8 cellular contexts compared by ENCODE assay signal in genomic region chr20:50284811-50285375, GRCh38.
A peak's percentile ranks its signal among the peaks of the same experiment; 100 is the strongest.
DNase-seq lines count a peak whose midpoint lies in the region; ATAC-seq and TF ChIP-seq lines count a peak whose summit lies in the region.

No MANE protein-coding gene starts in this region.

- no peak overlapping the region for H2BK5ac ChIP-seq in trophoblast cell (ENCODE audit: low read depth, low read length, poor library complexity)

- H3K9ac ChIP-seq in fibroblast of lung (ENCODE audit: insufficient read depth, low read length) (peak overlapping the region; percentile 46), trophoblast cell (ENCODE audit: low read length) (no peak overlapping the region)

- no peak overlapping the region for H4K12ac ChIP-seq in trophoblast cell (ENCODE audit: low read depth, low read length)

- no peak overlapping the region for H3K4ac ChIP-seq in trophoblast cell (ENCODE audit: low read depth, low read length)

- H3K79me2 ChIP-seq in fibroblast of lung (ENCODE audit: control insufficient read depth, insufficient read depth, low read length) (no peaks in the 10 kb centered on the region), trophoblast cell (ENCODE audit: control insufficient read depth, insufficient read depth, low read length, poor library complexity) (no peaks in the 10 kb centered on the region)

- H3K36me3 Mint-ChIP-seq in Caco-2 (ENCODE audit: insufficient read depth, unreplicated experiment) (no peaks in the 10 kb centered on the region), progenitor cell of endocrine pancreas (ENCODE audit: insufficient read depth) (no peaks in the 10 kb centered on the region)

- POLR2A ChIA-PET in RWPE1 (lab: Yijun Ruan, JAX; ENCODE audit: low non-redundant PET) (interaction anchor here (0.8 kb wide), 1 partner anchor 70 kb away, joined by 3 read pairs; no protein-coding TSS in a partner anchor), Caco-2 (lab: Charles Lee) (no interaction called here)

- H3K9me3 Mint-ChIP-seq in Caco-2 (ENCODE audit: unreplicated experiment) (no peaks in the 10 kb centered on the region), progenitor cell of endocrine pancreas (ENCODE audit: low read depth) (no peaks in the 10 kb centered on the region)

- H2BK120ac ChIP-seq in trophoblast cell (ENCODE audit: insufficient read depth, low read length, poor library complexity): no peak overlapping the region

- no peaks in the 10 kb centered on the region for H3K36me3 ChIP-seq in BE2C
- no peaks in the 10 kb centered on the region for H3K36me3 ChIP-seq in fibroblast of lung (ENCODE audit: control insufficient read depth, insufficient read depth, low read length)
- H3K36me3 ChIP-seq in trophoblast cell (ENCODE audit: control insufficient read depth in 1 of 2, insufficient read depth in 2 of 2, low read length in 2 of 2): no peaks in the 10 kb centered on the region
- H3K36me3 ChIP-seq in Caco-2 (ENCODE audit: control insufficient read depth, insufficient read depth, low read length): no peaks in the 10 kb centered on the region

- H3K4me2 ChIP-seq in fibroblast of lung (ENCODE audit: extremely low read depth, insufficient read depth, low read length): peak overlapping the region; percentile 2
- H3K4me2 ChIP-seq in trophoblast cell (ENCODE audit: low read length): no peak overlapping the region

- H3K9me3 ChIP-seq in BE2C (no peaks in the 10 kb centered on the region), fibroblast of lung (ENCODE audit: control insufficient read depth, insufficient read depth, low read depth, low read length) (no peaks in the 10 kb centered on the region), trophoblast cell (ENCODE audit: insufficient read depth, low read depth, low read length) (no peaks in the 10 kb centered on the region), Caco-2 (no peaks in the 10 kb centered on the region)

- BruUV-seq in Caco-2 (replicated peaks; lab: Mats Ljungman, UMichigan): no TSS peak

- CTCF ChIA-PET in RWPE1 (lab: Yijun Ruan, JAX): interaction anchor here (0.5 to 1.1 kb wide), 10 partner anchors 9 to 179 kb away, joined by 3 to 7 read pairs (median 3); no protein-coding TSS in a partner anchor
- CTCF ChIA-PET in Caco-2 (lab: Charles Lee): interaction anchor here (0.6 to 1.3 kb wide), 7 partner anchors 9 to 97 kb away, joined by 3 to 4 read pairs (median 3); no protein-coding TSS in a partner anchor

- no peak for ATAC-seq in GM19328 (IDR thresholded peaks at IDR 0.05; ENCODE audit: unreplicated experiment)

- H3K27ac ChIP-seq in RWPE1: peak overlapping the region; percentile 64
- peak overlapping the region; percentile 84 for H3K27ac ChIP-seq in fibroblast of lung (ENCODE audit: insufficient read depth, low read length)
- H3K27ac ChIP-seq in trophoblast cell (ENCODE audit: low read depth, low read length): no peak overlapping the region

- DNase-seq in BE2C (peak; percentile 72), RWPE1 (ENCODE audit: low spot score) (no peak), fibroblast of lung (ENCODE audit: low read depth in 2 of 2) (no peak), trophoblast cell (no peak), Caco-2 (no peak), progenitor cell of endocrine pancreas (ENCODE audit: low spot score, unreplicated experiment) (no peak), posterior vena cava (ENCODE audit: low spot score) (no peak)

- H2AK5ac ChIP-seq in trophoblast cell (ENCODE audit: low read length): peak overlapping the region; percentile 42

- no peak overlapping the region for H3K27ac Mint-ChIP-seq in Caco-2 (ENCODE audit: unreplicated experiment)
- no peak overlapping the region for H3K27ac Mint-ChIP-seq in progenitor cell of endocrine pancreas

- no CpG with 5 or more reads among the region's 10 CpGs for WGBS in trophoblast cell (ENCODE audit: extremely low coverage, insufficient coverage, insufficient read length)

- H3K27me3 Mint-ChIP-seq in Caco-2 (ENCODE audit: insufficient read depth, unreplicated experiment) (no peaks in the 10 kb centered on the region), progenitor cell of endocrine pancreas (peaks cover 22% of the 10 kb centered on the region)

- H4K8ac ChIP-seq in trophoblast cell (ENCODE audit: low read depth, low read length): no peak overlapping the region

- H2BK12ac ChIP-seq in trophoblast cell (ENCODE audit: low read length): peak overlapping the region; percentile 18

- peak overlapping the region; percentile 50 for H4K91ac ChIP-seq in trophoblast cell (ENCODE audit: low read depth, low read length)

- no peak for TF ChIP-seq CTCF in BE2C (IDR thresholded peaks at IDR 0.05; ENCODE audit: low read depth, low read length)
- TF ChIP-seq CTCF in RWPE1 (conservative IDR thresholded peaks at IDR 0.05; ENCODE audit: low read depth): no peak
- no peak for TF ChIP-seq CTCF in fibroblast of lung (conservative IDR thresholded peaks at IDR 0.05 in 1 of 2, IDR thresholded peaks at IDR 0.05 in 1 of 2; ENCODE audit: low read depth in 1 of 2, low read length in 2 of 2)
- TF ChIP-seq CTCF in Caco-2 (IDR thresholded peaks at IDR 0.05; ENCODE audit: insufficient read depth in 1 of 2, low read depth in 1 of 2, low read length in 1 of 2, severe bottlenecking in 1 of 2, unreplicated experiment in 1 of 2): no peak
- no peak for TF ChIP-seq CTCF in progenitor cell of endocrine pancreas (IDR thresholded peaks at IDR 0.05; ENCODE audit: unreplicated experiment)

- H3K18ac ChIP-seq in trophoblast cell (ENCODE audit: low read length): no peak overlapping the region

- intact Hi-C loops in Caco-2 (cut with micrococcal nuclease; ENCODE audit: unreplicated experiment): no loop called here
- intact Hi-C loops in posterior vena cava (cut with DNase I): loop anchor here in 1 of 2 donors (10.0 kb wide), 1 partner anchor 90 kb away; the partner anchor contains the start of gene CEBPB

- H4K20me1 ChIP-seq in fibroblast of lung (ENCODE audit: control insufficient read depth, extremely low read depth, insufficient read depth, low read length): no peaks in the 10 kb centered on the region

- peak overlapping the region; percentile 20 for H3K14ac ChIP-seq in trophoblast cell (ENCODE audit: low read length)

- no peak overlapping the region for H3K23ac ChIP-seq in trophoblast cell (ENCODE audit: low read length)

- peak overlapping the region; percentile 10 for H2AFZ ChIP-seq in fibroblast of lung (ENCODE audit: low read length)
- no peak overlapping the region for H2AFZ ChIP-seq in trophoblast cell (ENCODE audit: insufficient read depth, low read length, poor library complexity)

- H3K4me3 ChIP-seq in BE2C (ENCODE audit: low read depth, low read length) (no peak overlapping the region), fibroblast of lung (replicated peaks in 1 of 4; ENCODE audit: control extremely low read depth in 1 of 4, insufficient read depth in 1 of 4, low read depth in 3 of 4, low read length in 4 of 4) (no peak overlapping the region), trophoblast cell (ENCODE audit: low read depth, low read length) (no peak overlapping the region), Caco-2 (ENCODE audit: low read depth, low read length) (no peak overlapping the region)

- H3K79me1 ChIP-seq in trophoblast cell (ENCODE audit: low read length): peaks cover 8% of the 10 kb centered on the region

- H3K27me3 ChIP-seq in BE2C (no peaks in the 10 kb centered on the region), fibroblast of lung (ENCODE audit: control insufficient read depth, insufficient read depth, low read length) (no peaks in the 10 kb centered on the region), trophoblast cell (ENCODE audit: insufficient read depth, low read length) (no peaks in the 10 kb centered on the region), Caco-2 (replicated peaks; ENCODE audit: control insufficient read depth, insufficient read depth, low read length) (no peaks in the 10 kb centered on the region)

- H3K4me3 Mint-ChIP-seq in Caco-2 (ENCODE audit: unreplicated experiment): no peak overlapping the region
- no peak overlapping the region for H3K4me3 Mint-ChIP-seq in progenitor cell of endocrine pancreas (ENCODE audit: low read depth)

- H3K4me1 ChIP-seq in BE2C (peaks cover 35% of the 10 kb centered on the region), fibroblast of lung (ENCODE audit: control insufficient read depth, extremely low read depth, insufficient read depth, low read length) (peaks cover 40% of the 10 kb centered on the region), trophoblast cell (ENCODE audit: control insufficient read depth in 1 of 2, insufficient read depth in 2 of 2, low read length in 2 of 2) (peaks cover 2 to 13% of the 10 kb centered on the region in 2 experiments), Caco-2 (peaks cover 21% of the 10 kb centered on the region)

- H3K4me1 Mint-ChIP-seq in Caco-2 (ENCODE audit: low read depth, unreplicated experiment) (no peaks in the 10 kb centered on the region), progenitor cell of endocrine pancreas (ENCODE audit: low read depth) (no peaks in the 10 kb centered on the region)
